In the genomic region with DNA sequence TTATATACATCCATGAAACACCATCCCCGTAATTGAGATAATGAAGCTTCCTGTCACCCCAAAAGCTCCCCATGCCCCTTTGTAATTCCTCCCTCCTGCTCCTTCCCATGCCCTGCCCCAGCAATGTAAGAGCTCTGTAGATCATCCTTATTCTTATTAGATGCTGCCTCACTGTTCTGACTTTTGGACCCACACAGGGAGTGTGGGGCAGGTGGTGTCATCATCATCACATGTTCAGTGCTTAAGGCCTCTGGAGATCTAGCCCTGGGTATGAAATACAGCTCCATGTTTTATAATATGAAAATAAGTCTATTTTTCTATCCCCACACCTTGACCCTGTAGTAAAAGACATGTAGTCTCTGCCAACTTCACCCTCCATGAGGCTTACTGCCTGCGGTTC, we compare ENCODE assay signal across 20 cellular contexts. TPM values are rescaled to one million over a fixed set of nuclear protein-coding genes. Genes with fewer than 3 reads are reported as not detected.
DNase-seq lines count a peak whose midpoint lies in the region; ATAC-seq, FAIRE-seq and TF ChIP-seq lines count a peak whose summit lies in the region.
"Had no signal": no experiment of that assay in that cellular context is flagged by ENCODE, and none has a peak within 500 bp of the region (broad histone marks: within the 10 kb centered on the region; RNA-seq: fewer than 3 reads in every experiment).

No MANE protein-coding gene starts in this region.

- H3K36me3 Mint-ChIP-seq in activated CD4-positive, alpha-beta T cell treated with anti-CD3 and anti-CD28 coated beads for 36 hours (ENCODE audit: low read depth): peaks cover 43% of the 10 kb centered on the region
- H3K36me3 Mint-ChIP-seq in CD4-positive, CD25-positive, alpha-beta regulatory T cell: peaks cover 41% of the 10 kb centered on the region
- H3K36me3 Mint-ChIP-seq in activated T-helper 1 cell treated with anti-CD3 and anti-CD28 coated beads, Interleukin-12 subunit alpha, Interleukin-12 subunit beta, Interleukin-2, Interleukin-4 antibody, amounts not matched to agents 30 ng/mL and 10 ng/mL and 1 ng/mL, durations not matched to agents 14 hours and 24 hours and 36 hours (ENCODE audit: low read depth): peaks cover 54% of the 10 kb centered on the region
- peaks cover 38% of the 10 kb centered on the region for H3K36me3 Mint-ChIP-seq in memory B cell

- WGBS in lower leg skin, 2 donors: 94 to 98% methylated on average over 2 of the region's 2 CpGs

- FAIRE-seq in D721Med (lab: Jason Lieb, UNC): no peak

- H3K4me3 Mint-ChIP-seq in activated CD4-positive, alpha-beta T cell treated with anti-CD3 and anti-CD28 coated beads for 36 hours: peak overlapping the region; percentile 41
- peak overlapping the region; percentile 85 to 99 (median 90) for H3K4me3 Mint-ChIP-seq in CD4-positive, CD25-positive, alpha-beta regulatory T cell
- H3K4me3 Mint-ChIP-seq in activated T-helper 1 cell treated with anti-CD3 and anti-CD28 coated beads, Interleukin-12 subunit alpha, Interleukin-12 subunit beta, Interleukin-2, Interleukin-4 antibody, amounts not matched to agents 30 ng/mL and 10 ng/mL and 1 ng/mL, durations not matched to agents 14 hours and 24 hours and 36 hours: peak overlapping the region; percentile 79
- peak overlapping the region; percentile 64 for H3K4me3 Mint-ChIP-seq in memory B cell

- peak overlapping the region; percentile 84 for H3K27ac Mint-ChIP-seq in activated CD4-positive, alpha-beta T cell treated with anti-CD3 and anti-CD28 coated beads for 36 hours
- peak overlapping the region; percentile 88 to 97 (median 91) for H3K27ac Mint-ChIP-seq in CD4-positive, CD25-positive, alpha-beta regulatory T cell
- peak overlapping the region; percentile 72 for H3K27ac Mint-ChIP-seq in activated T-helper 1 cell treated with anti-CD3 and anti-CD28 coated beads, Interleukin-12 subunit alpha, Interleukin-12 subunit beta, Interleukin-2, Interleukin-4 antibody, amounts not matched to agents 30 ng/mL and 10 ng/mL and 1 ng/mL, durations not matched to agents 14 hours and 24 hours and 36 hours
- H3K27ac Mint-ChIP-seq in memory B cell: peak overlapping the region; percentile 79

- no peak for TF ChIP-seq CTCF in D721Med (IDR thresholded peaks at IDR 0.05; ENCODE audit: insufficient read depth, missing control alignments)
- TF ChIP-seq CTCF in lower leg skin (IDR thresholded peaks at IDR 0.05): no peak

- H3K36me3 ChIP-seq in CD4-positive, CD25-positive, alpha-beta regulatory T cell (ENCODE audit: control insufficient read depth, insufficient read depth, low read length): peaks cover 44% of the 10 kb centered on the region

- no peaks in the 10 kb centered on the region for H3K9me3 ChIP-seq in CD4-positive, CD25-positive, alpha-beta regulatory T cell (ENCODE audit: control insufficient read depth in 2 of 2, low read length in 2 of 2)
- H3K9me3 ChIP-seq: esophagus squamous epithelium, Peyer's patch, upper lobe of left lung had no signal

- no peaks in the 10 kb centered on the region for H3K27me3 Mint-ChIP-seq in activated CD4-positive, alpha-beta T cell treated with anti-CD3 and anti-CD28 coated beads for 36 hours
- H3K27me3 Mint-ChIP-seq in CD4-positive, CD25-positive, alpha-beta regulatory T cell: no peaks in the 10 kb centered on the region
- no peaks in the 10 kb centered on the region for H3K27me3 Mint-ChIP-seq in activated T-helper 1 cell treated with anti-CD3 and anti-CD28 coated beads, Interleukin-12 subunit alpha, Interleukin-12 subunit beta, Interleukin-2, Interleukin-4 antibody, amounts not matched to agents 30 ng/mL and 10 ng/mL and 1 ng/mL, durations not matched to agents 14 hours and 24 hours and 36 hours (ENCODE audit: insufficient read depth)
- H3K27me3 Mint-ChIP-seq in memory B cell: no peaks in the 10 kb centered on the region

- intact Hi-C loops in activated CD4-positive, alpha-beta T cell treated with anti-CD3 and anti-CD28 coated beads for 36 hours (cut with DNase I, micrococcal nuclease): loop anchor here in 1 of 2 experiments (5.0 kb wide), 2 partner anchors 255 to 315 kb away; a partner anchor contains a TSS
- intact Hi-C loops in activated T-helper 1 cell treated with anti-CD3 and anti-CD28 coated beads, Interleukin-12 subunit alpha, Interleukin-12 subunit beta, Interleukin-2, Interleukin-4 antibody, amounts not matched to agents 30 ng/mL and 10 ng/mL and 1 ng/mL, durations not matched to agents 14 hours and 24 hours and 36 hours (cut with micrococcal nuclease): loop anchor here (5.0 to 10.0 kb wide), 5 partner anchors 95 to 1173 kb away; a partner anchor contains a TSS
- intact Hi-C loops in lower leg skin (cut with DNase I; ENCODE audit: low total_unique reads): no loop called here

- peaks cover 46% of the 10 kb centered on the region for H3K4me1 Mint-ChIP-seq in activated CD4-positive, alpha-beta T cell treated with anti-CD3 and anti-CD28 coated beads for 36 hours
- H3K4me1 Mint-ChIP-seq in CD4-positive, CD25-positive, alpha-beta regulatory T cell: peaks cover 2 to 50% (median 26%) of the 10 kb centered on the region in 4 donors
- peaks cover 79% of the 10 kb centered on the region for H3K4me1 Mint-ChIP-seq in activated T-helper 1 cell treated with anti-CD3 and anti-CD28 coated beads, Interleukin-12 subunit alpha, Interleukin-12 subunit beta, Interleukin-2, Interleukin-4 antibody, amounts not matched to agents 30 ng/mL and 10 ng/mL and 1 ng/mL, durations not matched to agents 14 hours and 24 hours and 36 hours (ENCODE audit: low read depth)
- peaks cover 32% of the 10 kb centered on the region for H3K4me1 Mint-ChIP-seq in memory B cell

- POLR2A ChIA-PET in activated CD4-positive, alpha-beta T cell treated with anti-CD3 and anti-CD28 coated beads for 36 hours (lab: Charles Lee): interaction anchor here (0.6 kb wide), 1 partner anchor 10 kb away, joined by 3 read pairs; no protein-coding TSS in a partner anchor

- no peak for DNase-seq in activated CD4-positive, alpha-beta T cell treated with anti-CD3 and anti-CD28 coated beads for 36 hours
- no peak for DNase-seq in activated CD4-positive, alpha-beta T cell treated with anti-CD3 and anti-CD28 coated beads for 48 hours
- no peak for DNase-seq in CD4-positive, CD25-positive, alpha-beta regulatory T cell
- DNase-seq in activated T-helper 1 cell treated with anti-CD3 and anti-CD28 coated beads, Interleukin-12 subunit alpha, Interleukin-12 subunit beta, Interleukin-2, Interleukin-4 antibody, amounts not matched to agents 30 ng/mL and 10 ng/mL and 1 ng/mL, durations not matched to agents 14 hours and 24 hours and 36 hours (ENCODE audit: low spot score): no peak
- DNase-seq in memory B cell (ENCODE audit: low spot score in 2 of 2) (no peak), D721Med (ENCODE audit: insufficient read length, low spot score) (no peak), NCI-H1930 (lab: John Stamatoyannopoulos, UW) (no peak), lower leg skin (ENCODE audit: low spot score in 2 of 2) (no peak)
- DNase-seq: COR-L47; esophagus squamous epithelium; NCI-H2171 treated with DMSO at 0.1 percent for 48 hours; Peyer's patch; stimulated activated naive CD4-positive, alpha-beta T cell treated with Interleukin-2 at 50 U/mL for 16 hours; upper lobe of left lung had no signal

- CTCF ChIA-PET in activated CD4-positive, alpha-beta T cell treated with anti-CD3 and anti-CD28 coated beads for 36 hours (lab: Charles Lee): interaction anchor here (0.6 kb wide), 1 partner anchor 25 kb away, joined by 3 read pairs; no protein-coding TSS in a partner anchor

- no peaks in the 10 kb centered on the region for H3K27me3 ChIP-seq in CD4-positive, CD25-positive, alpha-beta regulatory T cell (ENCODE audit: control insufficient read depth, insufficient read depth, low read length)
- H3K27me3 ChIP-seq: esophagus squamous epithelium, Peyer's patch, upper lobe of left lung had no signal

- no peak overlapping the region for H3K27ac ChIP-seq in CD4-positive, CD25-positive, alpha-beta regulatory T cell (ENCODE audit: insufficient read depth, low read length, poor library complexity, severe bottlenecking)

- H3K9me3 Mint-ChIP-seq in activated CD4-positive, alpha-beta T cell treated with anti-CD3 and anti-CD28 coated beads for 36 hours (ENCODE audit: low read depth): no peaks in the 10 kb centered on the region
- no peaks in the 10 kb centered on the region for H3K9me3 Mint-ChIP-seq in CD4-positive, CD25-positive, alpha-beta regulatory T cell
- H3K9me3 Mint-ChIP-seq in activated T-helper 1 cell treated with anti-CD3 and anti-CD28 coated beads, Interleukin-12 subunit alpha, Interleukin-12 subunit beta, Interleukin-2, Interleukin-4 antibody, amounts not matched to agents 30 ng/mL and 10 ng/mL and 1 ng/mL, durations not matched to agents 14 hours and 24 hours and 36 hours: no peaks in the 10 kb centered on the region
- no peaks in the 10 kb centered on the region for H3K9me3 Mint-ChIP-seq in memory B cell

- TF ChIP-seq POLR2A in lower leg skin (IDR thresholded peaks at IDR 0.05): no peak

- ATAC-seq in activated CD4-positive, alpha-beta T cell treated with anti-CD3 and anti-CD28 coated beads for 36 hours: no peak
- ATAC-seq in CD4-positive, CD25-positive, alpha-beta regulatory T cell (ENCODE audit: low read depth in 2 of 2): no peak
- ATAC-seq in memory B cell (ENCODE audit: low read depth): no peak
- ATAC-seq: SK-N-SH treated with all-trans-retinoic acid at 6 μM for 48 hours had no signal

- peak overlapping the region; percentile 89 for H3K4me3 ChIP-seq in CD4-positive, CD25-positive, alpha-beta regulatory T cell (ENCODE audit: low read depth, low read length)
- H3K4me3 ChIP-seq in lower leg skin (ENCODE audit: low read depth, poor library complexity, severe bottlenecking): no peak overlapping the region

- peaks cover 35% of the 10 kb centered on the region for H3K4me1 ChIP-seq in CD4-positive, CD25-positive, alpha-beta regulatory T cell (ENCODE audit: control insufficient read depth, insufficient read depth, low read length, poor library complexity, severe bottlenecking)

RNA-seq across cellular contexts. Expression of a gene that starts 1.9 kb away (rescaled TPM):
- total RNA-seq in activated CD4-positive, alpha-beta T cell treated with anti-CD3 and anti-CD28 coated beads for 36 hours: 10 to 100 TPM; 47.7 to 48.6 TPM
- total RNA-seq in CD4-positive, CD25-positive, alpha-beta regulatory T cell: 95.1 TPM
- 10 to 100 TPM; 16.4 to 32.3 (median 26.0) TPM for polyA plus RNA-seq in CD4-positive, CD25-positive, alpha-beta regulatory T cell
- total RNA-seq in activated T-helper 1 cell treated with anti-CD3 and anti-CD28 coated beads, Interleukin-12 subunit alpha, Interleukin-12 subunit beta, Interleukin-2, Interleukin-4 antibody, amounts not matched to agents 30 ng/mL and 10 ng/mL and 1 ng/mL, durations not matched to agents 14 hours and 24 hours and 36 hours: 41.7 and 45.7 TPM in 2 replicates
- 10 to 100 TPM in 1 of 4 donors, 1 to 10 TPM in 3; 5.3 to 10.2 (median 6.6) TPM for total RNA-seq in lower leg skin
- total RNA-seq: A172 had no signal
- polyA plus RNA-seq: neural cell had no signal

RNA-seq across cellular contexts. Expression of a gene that starts 18.3 kb away (rescaled TPM):
- under 1 TPM; 0.19 to 0.27 TPM for total RNA-seq in activated CD4-positive, alpha-beta T cell treated with anti-CD3 and anti-CD28 coated beads for 36 hours
- 0.54 TPM for total RNA-seq in CD4-positive, CD25-positive, alpha-beta regulatory T cell
- polyA plus RNA-seq in CD4-positive, CD25-positive, alpha-beta regulatory T cell: under 1 TPM in 1 of 4 donors, not detected in 3; 0.13 TPM
- total RNA-seq in activated T-helper 1 cell treated with anti-CD3 and anti-CD28 coated beads, Interleukin-12 subunit alpha, Interleukin-12 subunit beta, Interleukin-2, Interleukin-4 antibody, amounts not matched to agents 30 ng/mL and 10 ng/mL and 1 ng/mL, durations not matched to agents 14 hours and 24 hours and 36 hours: 0.29 TPM in 1 of 2 replicates, not detected in the other
- under 1 TPM; 0.42 to 0.97 (median 0.71) TPM for total RNA-seq in lower leg skin
- total RNA-seq: A172, cardiac septum, HT-29 had no signal
- polyA plus RNA-seq: neural cell had no signal

RNA-seq across cellular contexts. Expression of a gene that starts 44.6 kb away (rescaled TPM):
- total RNA-seq in activated CD4-positive, alpha-beta T cell treated with anti-CD3 and anti-CD28 coated beads for 36 hours: not detected
- total RNA-seq in CD4-positive, CD25-positive, alpha-beta regulatory T cell: not detected
- not detected for polyA plus RNA-seq in CD4-positive, CD25-positive, alpha-beta regulatory T cell
- not detected in 2 replicates for total RNA-seq in activated T-helper 1 cell treated with anti-CD3 and anti-CD28 coated beads, Interleukin-12 subunit alpha, Interleukin-12 subunit beta, Interleukin-2, Interleukin-4 antibody, amounts not matched to agents 30 ng/mL and 10 ng/mL and 1 ng/mL, durations not matched to agents 14 hours and 24 hours and 36 hours
- total RNA-seq in lower leg skin: not detected
- total RNA-seq: HT-29, Peyer's patch, renal cortical epithelial cell had no signal
- polyA plus RNA-seq: neural cell had no signal
